In genomic region chr2:174764281-174765063, GRCh38 we compare ENCODE assay signal across 1 cellular context.
TF ChIP-seq lines count a peak whose summit lies in the region.

CHRNA1 (minus strand) TSS chr2:174764472; CDS start chr2:174764394, 78 bp downstream.

TF ChIP-seq in HEK293, 187 proteins besides CTCF, POLR2A, EP300 and RAD21 (continued from another document):
- TF ChIP-seq, protein P1, sequence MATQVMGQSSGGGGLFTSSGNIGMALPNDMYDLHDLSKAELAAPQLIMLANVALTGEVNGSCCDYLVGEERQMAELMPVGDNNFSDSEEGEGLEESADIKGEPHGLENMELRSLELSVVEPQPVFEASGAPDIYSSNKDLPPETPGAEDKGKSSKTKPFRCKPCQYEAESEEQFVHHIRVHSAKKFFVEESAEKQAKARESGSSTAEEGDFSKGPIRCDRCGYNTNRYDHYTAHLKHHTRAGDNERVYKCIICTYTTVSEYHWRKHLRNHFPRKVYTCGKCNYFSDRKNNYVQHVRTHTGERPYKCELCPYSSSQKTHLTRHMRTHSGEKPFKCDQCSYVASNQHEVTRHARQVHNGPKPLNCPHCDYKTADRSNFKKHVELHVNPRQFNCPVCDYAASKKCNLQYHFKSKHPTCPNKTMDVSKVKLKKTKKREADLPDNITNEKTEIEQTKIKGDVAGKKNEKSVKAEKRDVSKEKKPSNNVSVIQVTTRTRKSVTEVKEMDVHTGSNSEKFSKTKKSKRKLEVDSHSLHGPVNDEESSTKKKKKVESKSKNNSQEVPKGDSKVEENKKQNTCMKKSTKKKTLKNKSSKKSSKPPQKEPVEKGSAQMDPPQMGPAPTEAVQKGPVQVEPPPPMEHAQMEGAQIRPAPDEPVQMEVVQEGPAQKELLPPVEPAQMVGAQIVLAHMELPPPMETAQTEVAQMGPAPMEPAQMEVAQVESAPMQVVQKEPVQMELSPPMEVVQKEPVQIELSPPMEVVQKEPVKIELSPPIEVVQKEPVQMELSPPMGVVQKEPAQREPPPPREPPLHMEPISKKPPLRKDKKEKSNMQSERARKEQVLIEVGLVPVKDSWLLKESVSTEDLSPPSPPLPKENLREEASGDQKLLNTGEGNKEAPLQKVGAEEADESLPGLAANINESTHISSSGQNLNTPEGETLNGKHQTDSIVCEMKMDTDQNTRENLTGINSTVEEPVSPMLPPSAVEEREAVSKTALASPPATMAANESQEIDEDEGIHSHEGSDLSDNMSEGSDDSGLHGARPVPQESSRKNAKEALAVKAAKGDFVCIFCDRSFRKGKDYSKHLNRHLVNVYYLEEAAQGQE (tag by site-specific recombination; IDR thresholded peaks at IDR 0.05), result no peak
- TF ChIP-seq ZNF76 (tag by site-specific recombination; IDR thresholded peaks at IDR 0.05; ENCODE audit: borderline replicate concordance, low read depth) (no peak), ZNF211 (tag by site-specific recombination; IDR thresholded peaks at IDR 0.05; ENCODE audit: low read depth) (no peak)
TF ChIP-seq in HEK293: peak in this region for 2.
